Comparison of ENCODE assay signal across 1 cellular context in genomic region chr15:71484080-71484479, GRCh38.
TF ChIP-seq lines count a peak whose summit lies in the region.

No MANE protein-coding gene starts in this region.

TF ChIP-seq in WTC11, 78 proteins besides CTCF, POLR2A, EP300 and RAD21 (continued from another document):
- TF ChIP-seq ZNF532 (CRISPR knock-in tag; IDR thresholded peaks at IDR 0.05; ENCODE audit: borderline replicate concordance), result no peak
